ENCODE assay signal across 8 cellular contexts in the genomic region with DNA sequence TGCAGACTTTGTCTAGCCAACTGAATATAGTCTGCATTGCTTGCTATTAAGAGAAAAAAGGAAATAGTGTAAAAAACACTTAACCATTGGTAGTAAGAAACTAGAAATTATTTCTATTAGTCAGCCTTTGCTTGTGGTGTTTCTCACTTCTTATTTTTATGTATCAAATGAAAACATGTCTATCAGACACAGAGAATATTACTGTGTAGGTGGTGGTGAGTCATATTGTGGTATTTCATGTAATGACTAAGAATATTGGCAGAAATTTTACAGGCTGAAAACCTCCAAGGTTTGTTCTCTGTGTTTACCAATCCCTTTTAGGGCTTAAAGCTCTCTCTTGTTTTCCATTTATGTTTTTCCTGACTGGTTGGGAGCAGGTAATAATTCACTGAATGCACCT.
DNase-seq lines count a peak whose midpoint lies in the region; ATAC-seq, FAIRE-seq and TF ChIP-seq lines count a peak whose summit lies in the region.

No MANE protein-coding gene starts in this region.

- peak; percentile 98 for FAIRE-seq in islet of Langerhans (lab: Jason Lieb, UNC)

- H3K9me3 Mint-ChIP-seq in activated T-helper 2 cell treated with anti-CD3 and anti-CD28 coated beads, Interferon-gamma antibody, Interleukin-2, Interleukin-4, amounts not matched to agents 10 μg/mL and 5 μg/mL and 100 μg/mL, durations not matched to agents 14 hours and 24 hours and 36 hours = no peaks in the 10 kb centered on the region
- H3K9me3 Mint-ChIP-seq in nephron progenitor cell = peaks cover 4% of the 10 kb centered on the region

- ATAC-seq in GM19467 (IDR thresholded peaks at IDR 0.05; ENCODE audit: unreplicated experiment) = peak; percentile 79
- ATAC-seq in HG03460 (IDR thresholded peaks at IDR 0.05; ENCODE audit: unreplicated experiment) = peak; percentile 87

- H3K4me3 Mint-ChIP-seq in activated T-helper 2 cell treated with anti-CD3 and anti-CD28 coated beads, Interferon-gamma antibody, Interleukin-2, Interleukin-4, amounts not matched to agents 10 μg/mL and 5 μg/mL and 100 μg/mL, durations not matched to agents 14 hours and 24 hours and 36 hours (ENCODE audit: low read depth) = no peak overlapping the region
- no peak overlapping the region for H3K4me3 Mint-ChIP-seq in nephron progenitor cell

- H3K27me3 Mint-ChIP-seq in activated T-helper 2 cell treated with anti-CD3 and anti-CD28 coated beads, Interferon-gamma antibody, Interleukin-2, Interleukin-4, amounts not matched to agents 10 μg/mL and 5 μg/mL and 100 μg/mL, durations not matched to agents 14 hours and 24 hours and 36 hours (ENCODE audit: low read depth) = peaks cover 7% of the 10 kb centered on the region
- peaks cover 3% of the 10 kb centered on the region for H3K27me3 Mint-ChIP-seq in nephron progenitor cell (ENCODE audit: low read depth, poor library complexity)

- H3K36me3 Mint-ChIP-seq in activated T-helper 2 cell treated with anti-CD3 and anti-CD28 coated beads, Interferon-gamma antibody, Interleukin-2, Interleukin-4, amounts not matched to agents 10 μg/mL and 5 μg/mL and 100 μg/mL, durations not matched to agents 14 hours and 24 hours and 36 hours (ENCODE audit: low read depth) = peaks cover 5% of the 10 kb centered on the region
- H3K36me3 Mint-ChIP-seq in nephron progenitor cell (ENCODE audit: low read depth) = peaks cover 19% of the 10 kb centered on the region

- H3K4me1 Mint-ChIP-seq in activated T-helper 2 cell treated with anti-CD3 and anti-CD28 coated beads, Interferon-gamma antibody, Interleukin-2, Interleukin-4, amounts not matched to agents 10 μg/mL and 5 μg/mL and 100 μg/mL, durations not matched to agents 14 hours and 24 hours and 36 hours (ENCODE audit: low read depth) = peaks cover 43% of the 10 kb centered on the region
- H3K4me1 Mint-ChIP-seq in nephron progenitor cell = peaks cover 32% of the 10 kb centered on the region

- no peak for TF ChIP-seq CTCF in nephron progenitor cell (IDR thresholded peaks at IDR 0.05)

- peak overlapping the region; percentile 28 for H3K27ac Mint-ChIP-seq in activated T-helper 2 cell treated with anti-CD3 and anti-CD28 coated beads, Interferon-gamma antibody, Interleukin-2, Interleukin-4, amounts not matched to agents 10 μg/mL and 5 μg/mL and 100 μg/mL, durations not matched to agents 14 hours and 24 hours and 36 hours
- no peak overlapping the region for H3K27ac Mint-ChIP-seq in nephron progenitor cell

- intact Hi-C loops in activated T-helper 2 cell treated with anti-CD3 and anti-CD28 coated beads, Interferon-gamma antibody, Interleukin-2, Interleukin-4, amounts not matched to agents 10 μg/mL and 5 μg/mL and 100 μg/mL, durations not matched to agents 14 hours and 24 hours and 36 hours (cut with micrococcal nuclease) = loop anchor here (1.0 to 10.0 kb wide), 6 partner anchors 8 to 527 kb away; a partner anchor contains a TSS

- DNase-seq in DMS53 (lab: John Stamatoyannopoulos, UW) (peak; percentile 58), NCI-H187 (lab: John Stamatoyannopoulos, UW) (no peak), nephron progenitor cell (no peak), DMS 273 treated with DMSO at 0.1 percent for 48 hours (lab: John Stamatoyannopoulos, UW) (no peak)
- DNase-seq in activated T-helper 2 cell treated with anti-CD3 and anti-CD28 coated beads, Interferon-gamma antibody, Interleukin-2, Interleukin-4, amounts not matched to agents 10 μg/mL and 5 μg/mL and 100 μg/mL, durations not matched to agents 14 hours and 24 hours and 36 hours (ENCODE audit: low spot score) = no peak
